Comparison of ENCODE assay signal across 20 cellular contexts in genomic region chr4:183610613-183611012, GRCh38. TPM values are rescaled to one million over a fixed set of nuclear protein-coding genes. Genes with fewer than 3 reads are reported as not detected.
DNase-seq lines count a peak whose midpoint lies in the region; ATAC-seq and TF ChIP-seq lines count a peak whose summit lies in the region.
"Had no signal": no experiment of that assay in that cellular context is flagged by ENCODE, and none has a peak within 500 bp of the region (broad histone marks: within the 10 kb centered on the region; RNA-seq: fewer than 3 reads in every experiment).

No MANE protein-coding gene starts in this region.

- H2BK15ac ChIP-seq in neuronal stem cell (ENCODE audit: low read length), result no peak overlapping the region

- H3K4me3 ChIP-seq in fibroblast of pulmonary artery (replicated peaks; ENCODE audit: low read depth, low read length) (no peak overlapping the region), neuronal stem cell (ENCODE audit: low read length in 2 of 2) (no peak overlapping the region), thyroid gland (replicated peaks in 1 of 3) (no peak overlapping the region), H7 (ENCODE audit: insufficient read depth, low read depth, low read length) (no peak overlapping the region)
- H3K4me3 ChIP-seq: SK-N-MC, thoracic aorta had no signal

- DNase-seq in fibroblast of pulmonary artery (ENCODE audit: low read depth) (peak; percentile 14), neuronal stem cell (ENCODE audit: low spot score) (no peak), thyroid gland (peak; percentile 49 to 55), EL (no peak), SIG-M5 treated with dmso at 0.1 percent for 504 hours (lab: John Stamatoyannopoulos, UW; ENCODE audit: unreplicated experiment) (no peak), H7 (no peak), Calu3 (no peak)
- DNase-seq: activated CD4-positive, CD25-positive, alpha-beta regulatory T cell; activated T-cell treated with anti-CD3 and anti-CD28 coated beads, Interleukin-2, amount 50 U/mL, for 72 hours; DND-41; glutamatergic neuron; NCI-H1105; NCI-H510A; NK-92 treated with Interleukin-12 subunit alpha and Interleukin-12 subunit beta, amount 100 ng/mL, for 24 hours; stimulated activated CD4-positive, alpha-beta T cell treated with anti-CD3 and anti-CD28 coated beads, Interleukin-12 subunit alpha, Interleukin-12 subunit beta, amount 100 ng/mL, for 4 hours; T-helper 9 cell had no signal

- no peak overlapping the region for H4K8ac ChIP-seq in neuronal stem cell (ENCODE audit: low read depth, low read length)

- H3K9me3 Mint-ChIP-seq in Calu3 (ENCODE audit: low read depth, unreplicated experiment), result no peaks in the 10 kb centered on the region
- H3K9me3 Mint-ChIP-seq: activated T-cell treated with anti-CD3 and anti-CD28 coated beads, Interleukin-2, amount 50 U/mL, for 72 hours had no signal

- H3K14ac ChIP-seq in neuronal stem cell (ENCODE audit: low read length), result no peak overlapping the region

- H3K18ac ChIP-seq in neuronal stem cell (ENCODE audit: low read length), result no peak overlapping the region

- no peak overlapping the region for H2AK5ac ChIP-seq in neuronal stem cell (ENCODE audit: low read depth, low read length)

- H3K79me1 ChIP-seq in neuronal stem cell (ENCODE audit: low read depth, low read length), result no peaks in the 10 kb centered on the region

- H3K27ac Mint-ChIP-seq in Calu3 (ENCODE audit: unreplicated experiment), result no peak overlapping the region
- H3K27ac Mint-ChIP-seq: activated naive CD8-positive, alpha-beta T cell; activated T-cell treated with anti-CD3 and anti-CD28 coated beads, Interleukin-2, amount 50 U/mL, for 72 hours had no signal

- no peak overlapping the region for H2BK5ac ChIP-seq in neuronal stem cell (ENCODE audit: low read length)

- 0 out of 3 replicates have a peak, but pooled peaks have one; percentile 21 for ATAC-seq in SK-N-SH treated with all-trans-retinoic acid at 6 μM for 48 hours
- ATAC-seq: activated T-cell treated with anti-CD3 and anti-CD28 coated beads, Interleukin-2, amount 50 U/mL, for 72 hours had no signal

- no peak overlapping the region for H3K23ac ChIP-seq in neuronal stem cell (ENCODE audit: low read depth, low read length, poor library complexity)

- no TSS peak for BruUV-seq in Calu3 (replicated peaks; lab: Mats Ljungman, UMichigan)

- no peak overlapping the region for H3K27ac ChIP-seq in neuronal stem cell (replicated peaks; ENCODE audit: low read length)
- peak overlapping the region in 1 of 3 donors; percentile 24 for H3K27ac ChIP-seq in thyroid gland
- H3K27ac ChIP-seq: SK-N-MC, thoracic aorta had no signal

- no peak overlapping the region for H3K4me2 ChIP-seq in neuronal stem cell (ENCODE audit: insufficient read depth, low read length, poor library complexity, severe bottlenecking)

- H3K9ac ChIP-seq in neuronal stem cell (ENCODE audit: low read depth, low read length, poor library complexity), result no peak overlapping the region

- peaks cover 0 to 8% (median 0%) of the 10 kb centered on the region in 3 experiments for H3K27me3 ChIP-seq in neuronal stem cell (ENCODE audit: control insufficient read depth in 3 of 3, insufficient read depth in 3 of 3, low read depth in 1 of 3, low read length in 3 of 3)
- H3K27me3 ChIP-seq in thyroid gland, result no peaks in the 10 kb centered on the region
- no peaks in the 10 kb centered on the region for H3K27me3 ChIP-seq in H7 (ENCODE audit: control insufficient read depth, insufficient read depth, low read length)

- peaks cover 0 to 2% of the 10 kb centered on the region in 2 donors for H3K4me1 ChIP-seq in neuronal stem cell (ENCODE audit: control insufficient read depth in 2 of 2, insufficient read depth in 1 of 2, low read depth in 1 of 2, low read length in 2 of 2)
- peaks cover 7 to 18% of the 10 kb centered on the region in 2 donors for H3K4me1 ChIP-seq in thyroid gland

- H3K4me3 Mint-ChIP-seq in Calu3 (ENCODE audit: low read depth, unreplicated experiment), result no peak overlapping the region
- H3K4me3 Mint-ChIP-seq: activated naive CD8-positive, alpha-beta T cell; activated T-cell treated with anti-CD3 and anti-CD28 coated beads, Interleukin-2, amount 50 U/mL, for 72 hours had no signal

- H3K4ac ChIP-seq in neuronal stem cell (ENCODE audit: low read length), result no peak overlapping the region

- H2AFZ ChIP-seq in neuronal stem cell (ENCODE audit: low read length), result peak overlapping the region; percentile 46

- no peak overlapping the region for H2BK12ac ChIP-seq in neuronal stem cell (ENCODE audit: low read length)

- H3K9me3 ChIP-seq in neuronal stem cell (replicated peaks in 1 of 2; ENCODE audit: control insufficient read depth in 2 of 2, insufficient read depth in 1 of 2, low read depth in 1 of 2, low read length in 2 of 2) (no peaks in the 10 kb centered on the region), thyroid gland (no peaks in the 10 kb centered on the region)
- H3K9me3 ChIP-seq: thoracic aorta had no signal

- intact Hi-C loops in thyroid gland (cut with DNase I) (no loop called here), Calu3 (cut with micrococcal nuclease; ENCODE audit: unreplicated experiment) (no loop called here)

- H3K27me3 Mint-ChIP-seq in Calu3 (ENCODE audit: unreplicated experiment), result no peaks in the 10 kb centered on the region

- H3K36me3 Mint-ChIP-seq in Calu3 (ENCODE audit: insufficient read depth, unreplicated experiment), result peaks cover 5% of the 10 kb centered on the region
- H3K36me3 Mint-ChIP-seq: activated naive CD8-positive, alpha-beta T cell had no signal

- no peaks in the 10 kb centered on the region for H3K4me1 Mint-ChIP-seq in Calu3 (ENCODE audit: low read depth, unreplicated experiment)

- no peak for TF ChIP-seq POLR2A in thyroid gland (IDR thresholded peaks at IDR 0.05)

- H3K36me3 ChIP-seq in neuronal stem cell (replicated peaks in 1 of 2; ENCODE audit: control insufficient read depth in 2 of 2, insufficient read depth in 2 of 2, low read length in 2 of 2) (no peaks in the 10 kb centered on the region), thyroid gland (no peaks in the 10 kb centered on the region), H7 (replicated peaks; ENCODE audit: control insufficient read depth, insufficient read depth, low read length) (no peaks in the 10 kb centered on the region)
- H3K36me3 ChIP-seq: thoracic aorta had no signal

- TF ChIP-seq CTCF in fibroblast of pulmonary artery (IDR thresholded peaks at IDR 0.05; ENCODE audit: low read length, missing control alignments), result no peak
- no peak for TF ChIP-seq CTCF in thyroid gland (IDR thresholded peaks at IDR 0.05)
- no peak for TF ChIP-seq CTCF in Calu3 (IDR thresholded peaks at IDR 0.05; ENCODE audit: unreplicated experiment)

- CTCF ChIA-PET in Calu3 (lab: Charles Lee), result no interaction called here

- no CpG with 5 or more reads among the region's 7 CpGs for WGBS in neuronal stem cell (ENCODE audit: extremely low coverage in 2 of 2, insufficient read length in 2 of 2, insufficient replicate concordance in 1 of 2), 2 donors
- WGBS in thyroid gland, 2 donors, result 29 to 46% methylated on average over 7 of the region's 7 CpGs

- H4K91ac ChIP-seq in neuronal stem cell (ENCODE audit: low read depth, low read length, poor library complexity), result no peak overlapping the region

- no peak overlapping the region for H2BK120ac ChIP-seq in neuronal stem cell (ENCODE audit: low read depth, low read length)

TF ChIP-seq in SK-N-SH treated with all-trans-retinoic acid at 6 μM for 48 hours, 23 proteins besides CTCF, POLR2A, EP300 and RAD21 (continues in another document):
- TF ChIP-seq BACH2 (CRISPR knock-in tag; IDR thresholded peaks at IDR 0.05; ENCODE audit: borderline replicate concordance), result no peak
- TF ChIP-seq, protein P1, sequence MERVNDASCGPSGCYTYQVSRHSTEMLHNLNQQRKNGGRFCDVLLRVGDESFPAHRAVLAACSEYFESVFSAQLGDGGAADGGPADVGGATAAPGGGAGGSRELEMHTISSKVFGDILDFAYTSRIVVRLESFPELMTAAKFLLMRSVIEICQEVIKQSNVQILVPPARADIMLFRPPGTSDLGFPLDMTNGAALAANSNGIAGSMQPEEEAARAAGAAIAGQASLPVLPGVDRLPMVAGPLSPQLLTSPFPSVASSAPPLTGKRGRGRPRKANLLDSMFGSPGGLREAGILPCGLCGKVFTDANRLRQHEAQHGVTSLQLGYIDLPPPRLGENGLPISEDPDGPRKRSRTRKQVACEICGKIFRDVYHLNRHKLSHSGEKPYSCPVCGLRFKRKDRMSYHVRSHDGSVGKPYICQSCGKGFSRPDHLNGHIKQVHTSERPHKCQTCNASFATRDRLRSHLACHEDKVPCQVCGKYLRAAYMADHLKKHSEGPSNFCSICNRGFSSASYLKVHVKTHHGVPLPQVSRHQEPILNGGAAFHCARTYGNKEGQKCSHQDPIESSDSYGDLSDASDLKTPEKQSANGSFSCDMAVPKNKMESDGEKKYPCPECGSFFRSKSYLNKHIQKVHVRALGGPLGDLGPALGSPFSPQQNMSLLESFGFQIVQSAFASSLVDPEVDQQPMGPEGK (CRISPR knock-in tag; IDR thresholded peaks at IDR 0.05; ENCODE audit: borderline replicate concordance), result no peak
- TF ChIP-seq GLIS3 (CRISPR knock-in tag; IDR thresholded peaks at IDR 0.05), result no peak
- TF ChIP-seq RARB (CRISPR knock-in tag; IDR thresholded peaks at IDR 0.05), result no peak
- TF ChIP-seq ZNF8 (CRISPR knock-in tag; IDR thresholded peaks at IDR 0.05), result no peak
- no peak for TF ChIP-seq PPARA (CRISPR knock-in tag; IDR thresholded peaks at IDR 0.05; ENCODE audit: borderline replicate concordance)
- no peak for TF ChIP-seq ISL1 (CRISPR knock-in tag; IDR thresholded peaks at IDR 0.05)
- TF ChIP-seq ZFP30 (CRISPR knock-in tag; IDR thresholded peaks at IDR 0.05), result no peak
- TF ChIP-seq TCF4 (CRISPR knock-in tag; IDR thresholded peaks at IDR 0.05; ENCODE audit: borderline replicate concordance), result no peak

RNA-seq across cellular contexts. Expression of gene RWDD4, which starts 48.4 kb away (rescaled TPM):
- polyA plus RNA-seq in neuronal stem cell (2013, experiment 1 of 2), result 30.3 TPM
- polyA plus RNA-seq in neuronal stem cell (2013, experiment 2 of 2), result 32.0 TPM
- total RNA-seq in thyroid gland (10 to 100 TPM; 33.3 to 43.5 (median 41.5) TPM), Calu3 (2022) (13.0 and 15.9 TPM in 2 replicates)
- total RNA-seq in H7 (2014; rRNA removed; shearing (Covaris generic)), result 20.5 and 29.1 TPM in 2 replicates

RNA-seq across cellular contexts. Expression of gene TRAPPC11, which starts 48.5 kb away (rescaled TPM):
- polyA plus RNA-seq in neuronal stem cell (2013, experiment 1 of 2), result 27.5 TPM
- 29.5 TPM for polyA plus RNA-seq in neuronal stem cell (2013, experiment 2 of 2)
- 10 to 100 TPM; 34.6 to 84.1 (median 41.8) TPM for total RNA-seq in thyroid gland
- total RNA-seq in H7 (2014; rRNA removed; shearing (Covaris generic)), result 27.1 and 43.0 TPM in 2 replicates
- 20.0 and 21.5 TPM in 2 replicates for total RNA-seq in Calu3 (2022)

Comparison
In these comparisons a context has a peak if more than half of its experiments do, and no peak if none do; other contexts are left out.
1. DNase-seq: peak in fibroblast of pulmonary artery (single experiment) and thyroid gland (2 of 2); none in neuronal stem cell (single experiment), EL (single experiment), SIG-M5 treated with dmso at 0.1 percent for 504 hours (single experiment), H7 (single experiment) and Calu3 (single experiment).